8 cellular contexts compared by ENCODE assay signal in genomic region chr6:20213271-20213798, GRCh38. TPM values are rescaled to one million over a fixed set of nuclear protein-coding genes. Genes with fewer than 3 reads are reported as not detected.
DNase-seq lines count a peak whose midpoint lies in the region; ATAC-seq and TF ChIP-seq lines count a peak whose summit lies in the region.

No MANE protein-coding gene starts in this region.

- no peaks in the 10 kb centered on the region for H3K36me3 ChIP-seq in PC-9 (ENCODE audit: low read depth)
- H3K36me3 ChIP-seq in osteoblast (ENCODE audit: insufficient read depth, low read length) = no peaks in the 10 kb centered on the region

- no peaks in the 10 kb centered on the region for H3K27me3 Mint-ChIP-seq in effector memory CD8-positive, alpha-beta T cell

- H3K36me3 Mint-ChIP-seq in effector memory CD8-positive, alpha-beta T cell (ENCODE audit: insufficient read depth) = peaks cover 5% of the 10 kb centered on the region

- intact Hi-C loops in PC-9 (cut with micrococcal nuclease; ENCODE audit: unreplicated experiment) = loop anchor here (2.0 to 5.0 kb wide), 2 partner anchors 87 to 314 kb away; no protein-coding TSS in a partner anchor

- H2AFZ ChIP-seq in PC-9 (peak overlapping the region; percentile 95), osteoblast (ENCODE audit: low read length) (peak overlapping the region; percentile 98)

- peak overlapping the region; percentile 84 to 89 for H3K27ac Mint-ChIP-seq in effector memory CD8-positive, alpha-beta T cell

- CTCF ChIA-PET in PC-9 (lab: Charles Lee) = interaction anchor here (1.2 kb wide), 1 partner anchor 87 kb away, joined by 4 read pairs; no protein-coding TSS in a partner anchor

- peaks cover 9% of the 10 kb centered on the region for H3K4me1 ChIP-seq in PC-9 (replicated peaks; ENCODE audit: insufficient read depth)
- peaks cover 7% of the 10 kb centered on the region for H3K4me1 ChIP-seq in osteoblast (ENCODE audit: insufficient read depth, low read length)

- H3K9me2 ChIP-seq in PC-9 (ENCODE audit: insufficient read depth) = no peaks in the 10 kb centered on the region

- H3F3A ChIP-seq in PC-9 (ENCODE audit: insufficient read depth, low read depth) = peaks cover 17% of the 10 kb centered on the region; the same call in 1 of the 2 replicates

- peak; percentile 13 for ATAC-seq in effector memory CD8-positive, alpha-beta T cell (replicated peaks)

- POLR2A ChIA-PET in PC-9 (lab: Charles Lee; ENCODE audit: unreplicated experiment) = interaction anchor here (0.5 to 1.3 kb wide), 6 partner anchors 9 to 1517 kb away, joined by 3 to 7 read pairs (median 4); no protein-coding TSS in a partner anchor

- no peaks in the 10 kb centered on the region for H3K27me3 ChIP-seq in PC-9 (ENCODE audit: insufficient read depth, low read depth)
- no peaks in the 10 kb centered on the region for H3K27me3 ChIP-seq in osteoblast (ENCODE audit: insufficient read depth, low read length)

- H3K9me3 Mint-ChIP-seq in effector memory CD8-positive, alpha-beta T cell = no peaks in the 10 kb centered on the region

- DNase-seq in PC-9 (no peak), osteoblast (ENCODE audit: insufficient read length, low spot score, missing footprints) (no peak), COLO829 (ENCODE audit: low spot score) (no peak), SHP77 (lab: John Stamatoyannopoulos, UW) (no peak), retina (no peak), COR-L47 (lab: John Stamatoyannopoulos, UW) (no peak)
- no peak for DNase-seq in effector memory CD8-positive, alpha-beta T cell

- peak overlapping the region; percentile 90 for H3K4me3 Mint-ChIP-seq in effector memory CD8-positive, alpha-beta T cell

- H3K4me2 ChIP-seq in PC-9 (peak overlapping the region; percentile 85), osteoblast (ENCODE audit: insufficient read depth, low read length) (peak overlapping the region; percentile 95)

- TF ChIP-seq CTCF in GM12875 (IDR thresholded peaks at IDR 0.05; ENCODE audit: borderline replicate concordance, insufficient read depth, low read depth, low read length) = no peak
- no peak for TF ChIP-seq CTCF in PC-9 (conservative IDR thresholded peaks at IDR 0.05)
- no peak for TF ChIP-seq CTCF in osteoblast (IDR thresholded peaks at IDR 0.05; ENCODE audit: extremely low read depth, low read depth, low read length)

- peak overlapping the region; percentile 80 for H3K27ac ChIP-seq in PC-9
- peak overlapping the region; percentile 35 for H3K27ac ChIP-seq in osteoblast (ENCODE audit: low read depth, low read length)

- H3K9me3 ChIP-seq in PC-9 (ENCODE audit: insufficient read depth, low read depth) (no peaks in the 10 kb centered on the region), osteoblast (ENCODE audit: low read depth, low read length) (no peaks in the 10 kb centered on the region)

- H4K20me1 ChIP-seq in PC-9 (ENCODE audit: insufficient read depth) (no peaks in the 10 kb centered on the region), osteoblast (ENCODE audit: insufficient read depth, low read length) (no peaks in the 10 kb centered on the region)

- TSS peak; percentile 94 for BruUV-seq in PC-9 (replicated peaks; lab: Mats Ljungman, UMichigan)

- H3K79me2 ChIP-seq in PC-9 (ENCODE audit: low read depth) = no peaks in the 10 kb centered on the region
- H3K79me2 ChIP-seq in osteoblast (ENCODE audit: insufficient read depth, low read length) = no peaks in the 10 kb centered on the region

- peaks cover 24 to 28% of the 10 kb centered on the region in 2 donors for H3K4me1 Mint-ChIP-seq in effector memory CD8-positive, alpha-beta T cell (ENCODE audit: low read depth in 2 of 2)

- peak overlapping the region; percentile 60 for H3K4me3 ChIP-seq in GM12875 (ENCODE audit: low read depth, low read length)
- peak overlapping the region; percentile 83 for H3K4me3 ChIP-seq in PC-9
- peak overlapping the region; percentile 81 for H3K4me3 ChIP-seq in osteoblast (ENCODE audit: insufficient read depth, low read length)

RNA-seq across cellular contexts. Expression of gene MBOAT1, which starts 1.1 kb away (rescaled TPM):
- 19.7 and 22.0 TPM in 2 replicates for total RNA-seq in PC-9 (2021)
- total RNA-seq in osteoblast = 0.88 and 1.4 TPM in 2 replicates
